In genomic region chr4:133270021-133270570, GRCh38 we compare ENCODE assay signal across 1 cellular context.
TF ChIP-seq lines count a peak whose summit lies in the region.

No MANE protein-coding gene starts in this region.

TF ChIP-seq in H1, 55 proteins besides CTCF, POLR2A, EP300 and RAD21:
- TF ChIP-seq JUN (IDR thresholded peaks at IDR 0.05; ENCODE audit: low read depth, low read length) (no peak), POU5F1 (IDR thresholded peaks at IDR 0.05; ENCODE audit: low read depth, low read length) (no peak), TCF12 (IDR thresholded peaks at IDR 0.05; ENCODE audit: low read depth, low read length) (no peak), SIN3A (conservative IDR thresholded peaks at IDR 0.05 in 1 of 2, IDR thresholded peaks at IDR 0.05 in 1 of 2; ENCODE audit: low read depth in 1 of 2, low read length in 2 of 2) (no peak), CREB1 (IDR thresholded peaks at IDR 0.05) (no peak), RXRA (IDR thresholded peaks at IDR 0.05; ENCODE audit: insufficient read depth, low read depth, low read length) (no peak), BCL11A (IDR thresholded peaks at IDR 0.05; ENCODE audit: low read depth in 2 of 2, low read length in 2 of 2) (no peak), KDM1A (IDR thresholded peaks at IDR 0.05; ENCODE audit: borderline replicate concordance, low read length) (no peak), HDAC2 (IDR thresholded peaks at IDR 0.05; ENCODE audit: borderline replicate concordance in 1 of 2, low read depth in 2 of 2, low read length in 2 of 2) (no peak), SP4 (IDR thresholded peaks at IDR 0.05; ENCODE audit: low read length) (no peak), BACH1 (IDR thresholded peaks at IDR 0.05; ENCODE audit: low read length) (no peak), EGR1 (IDR thresholded peaks at IDR 0.05; ENCODE audit: borderline replicate concordance, low read depth, low read length) (no peak)
